Comparison of ENCODE assay signal across 26 cellular contexts in genomic region chr9:114494776-114495569, GRCh38. TPM values are rescaled to one million over a fixed set of nuclear protein-coding genes. Genes with fewer than 3 reads are reported as not detected.
A peak's percentile ranks its signal among the peaks of the same experiment; 100 is the strongest.
DNase-seq lines count a peak whose midpoint lies in the region; ATAC-seq and TF ChIP-seq lines count a peak whose summit lies in the region.
"Had no signal": no experiment of that assay in that cellular context is flagged by ENCODE, and none has a peak within 500 bp of the region (broad histone marks: within the 10 kb centered on the region; RNA-seq: fewer than 3 reads in every experiment).

No MANE protein-coding gene starts in this region.

- ATAC-seq in WTC11 (0 out of 2 replicates have a peak, but pooled peaks have one; percentile 23), left lung (peak; percentile 79), upper lobe of right lung (peak; percentile 77), GM19455 (IDR thresholded peaks at IDR 0.05; ENCODE audit: unreplicated experiment) (no peak)
- ATAC-seq: CD8-positive, alpha-beta T cell; left lobe of liver had no signal

- H3K27me3 ChIP-seq in left lung: peaks cover 0 to 4% of the 10 kb centered on the region in 2 donors
- H3K27me3 ChIP-seq in upper lobe of right lung: no peaks in the 10 kb centered on the region
- H3K27me3 ChIP-seq: right atrium auricular region, stomach, thyroid gland, vagina had no signal

- TF ChIP-seq CTCF in WTC11 (IDR thresholded peaks at IDR 0.05) (no peak), left lung (IDR thresholded peaks at IDR 0.05) (no peak), upper lobe of right lung (IDR thresholded peaks at IDR 0.05) (no peak)

- intact Hi-C loops in left lung (cut with DNase I) (no loop called here), upper lobe of right lung (cut with DNase I) (loop anchor here (10.0 kb wide), 1 partner anchor 160 kb away; the partner anchor contains the start of gene TEX53)

- H3K36me3 ChIP-seq in left lung (no peaks in the 10 kb centered on the region), upper lobe of right lung (no peaks in the 10 kb centered on the region)
- H3K36me3 ChIP-seq: right atrium auricular region, stomach, thyroid gland, vagina had no signal

- H3K9me3 ChIP-seq in left lung: no peaks in the 10 kb centered on the region
- H3K9me3 ChIP-seq in upper lobe of right lung: no peaks in the 10 kb centered on the region
- H3K9me3 ChIP-seq: right atrium auricular region, stomach, thyroid gland, vagina had no signal

- H3K4me3 ChIP-seq in left lung (no peak overlapping the region), upper lobe of right lung (no peak overlapping the region)
- H3K4me3 ChIP-seq: right atrium auricular region, SK-N-MC, smooth muscle cell, stomach, thyroid gland, vagina had no signal

- peak overlapping the region; percentile 10 for H3K27ac Mint-ChIP-seq in activated naive CD4-positive, alpha-beta T cell treated with anti-CD3 and anti-CD28 coated beads, Interleukin-2, amount 50 U/mL, for 24 hours
- no peak overlapping the region for H3K27ac Mint-ChIP-seq in WTC11
- no peak overlapping the region for H3K27ac Mint-ChIP-seq in T-helper 2 cell treated with Interferon-gamma antibody and Interleukin-4, amounts not matched to agents 5 μg/mL and 100 μg/mL, for 36 hours
- H3K27ac Mint-ChIP-seq: activated CD4-positive, alpha-beta memory T cell treated with anti-CD3 and anti-CD28 coated beads for 36 hours; activated naive CD8-positive, alpha-beta T cell; CD8-positive, alpha-beta T cell; dendritic cell treated with granulocyte-macrophage colony-stimulating factor and Interleukin-4, amounts not matched to agents 40 ng/mL and 50 ng/mL, for 4 days had no signal

- no peaks in the 10 kb centered on the region for H3K27me3 Mint-ChIP-seq in activated naive CD4-positive, alpha-beta T cell treated with anti-CD3 and anti-CD28 coated beads, Interleukin-2, amount 50 U/mL, for 24 hours
- H3K27me3 Mint-ChIP-seq in WTC11 (ENCODE audit: low read depth): no peaks in the 10 kb centered on the region
- H3K27me3 Mint-ChIP-seq in T-helper 2 cell treated with Interferon-gamma antibody and Interleukin-4, amounts not matched to agents 5 μg/mL and 100 μg/mL, for 36 hours (ENCODE audit: low read depth): peaks cover 17% of the 10 kb centered on the region
- H3K27me3 Mint-ChIP-seq: activated naive CD8-positive, alpha-beta T cell had no signal

- CTCF ChIA-PET in WTC11 (lab: Charles Lee): interaction anchor here (1.0 to 1.8 kb wide), 3 partner anchors 9 to 159 kb away, joined by 3 to 7 read pairs (median 6); no protein-coding TSS in a partner anchor

- H3K27ac ChIP-seq in left lung (no peak overlapping the region), upper lobe of right lung (no peak overlapping the region)
- H3K27ac ChIP-seq: right atrium auricular region, SK-N-MC, stomach, thyroid gland, vagina had no signal

- no peak overlapping the region for H3K4me3 Mint-ChIP-seq in activated naive CD4-positive, alpha-beta T cell treated with anti-CD3 and anti-CD28 coated beads, Interleukin-2, amount 50 U/mL, for 24 hours
- H3K4me3 Mint-ChIP-seq in WTC11: no peak overlapping the region
- H3K4me3 Mint-ChIP-seq in T-helper 2 cell treated with Interferon-gamma antibody and Interleukin-4, amounts not matched to agents 5 μg/mL and 100 μg/mL, for 36 hours: no peak overlapping the region
- H3K4me3 Mint-ChIP-seq: activated CD4-positive, alpha-beta memory T cell treated with anti-CD3 and anti-CD28 coated beads for 36 hours; activated naive CD8-positive, alpha-beta T cell; CD8-positive, alpha-beta T cell; dendritic cell treated with granulocyte-macrophage colony-stimulating factor and Interleukin-4, amounts not matched to agents 40 ng/mL and 50 ng/mL, for 4 days had no signal

- H3K4me1 Mint-ChIP-seq in activated naive CD4-positive, alpha-beta T cell treated with anti-CD3 and anti-CD28 coated beads, Interleukin-2, amount 50 U/mL, for 24 hours: peaks cover 15% of the 10 kb centered on the region
- peaks cover 12% of the 10 kb centered on the region for H3K4me1 Mint-ChIP-seq in WTC11
- H3K4me1 Mint-ChIP-seq in T-helper 2 cell treated with Interferon-gamma antibody and Interleukin-4, amounts not matched to agents 5 μg/mL and 100 μg/mL, for 36 hours (ENCODE audit: low read depth): peaks cover 4% of the 10 kb centered on the region

- DNase-seq in activated naive CD4-positive, alpha-beta T cell treated with anti-CD3 and anti-CD28 coated beads, Interleukin-2, amount 50 U/mL, for 16 hours: no peak
- no peak for DNase-seq in WTC11 (ENCODE audit: low spot score)
- DNase-seq in left lung: peak in 1 of 2 donors; percentile 30
- DNase-seq in upper lobe of right lung: no peak
- DNase-seq in activated T-cell treated with anti-CD3 and anti-CD28 coated beads, Interleukin-2, amount 50 U/mL, for 1 hour: no peak
- no peak for DNase-seq in T-helper 2 cell treated with Interferon-gamma antibody and Interleukin-4, amounts not matched to agents 5 μg/mL and 100 μg/mL, for 36 hours (ENCODE audit: low spot score)
- DNase-seq: activated CD4-positive, alpha-beta memory T cell treated with anti-CD3 and anti-CD28 coated beads for 36 hours; activated CD4-positive, CD25-positive, alpha-beta regulatory T cell treated with anti-CD3 and anti-CD28 coated beads, Interleukin-2, amount 50 U/mL, for 72 hours; activated CD8-positive, alpha-beta memory T cell treated with anti-CD3 and anti-CD28 coated beads, Interleukin-2, amount 50 U/mL, for 48 hours; CD8-positive, alpha-beta T cell; erythroblast; MV-4-11; NCI-H446 treated with DMSO at 0.1 percent for 48 hours; stimulated activated CD4-positive, alpha-beta T cell treated with anti-CD3 and anti-CD28 coated beads, Interleukin-1b, Interleukin-23, amount 100 ng/mL, for 48 hours; stomach; T-helper 2 cell; thyroid gland had no signal

- no peaks in the 10 kb centered on the region for H3K36me3 Mint-ChIP-seq in activated naive CD4-positive, alpha-beta T cell treated with anti-CD3 and anti-CD28 coated beads, Interleukin-2, amount 50 U/mL, for 24 hours
- H3K36me3 Mint-ChIP-seq in WTC11: no peaks in the 10 kb centered on the region
- H3K36me3 Mint-ChIP-seq in T-helper 2 cell treated with Interferon-gamma antibody and Interleukin-4, amounts not matched to agents 5 μg/mL and 100 μg/mL, for 36 hours (ENCODE audit: low read depth): no peaks in the 10 kb centered on the region
- H3K36me3 Mint-ChIP-seq: activated CD4-positive, alpha-beta memory T cell treated with anti-CD3 and anti-CD28 coated beads for 36 hours; CD8-positive, alpha-beta T cell had no signal

- no peaks in the 10 kb centered on the region for H3K9me3 Mint-ChIP-seq in activated naive CD4-positive, alpha-beta T cell treated with anti-CD3 and anti-CD28 coated beads, Interleukin-2, amount 50 U/mL, for 24 hours
- H3K9me3 Mint-ChIP-seq in WTC11: no peaks in the 10 kb centered on the region
- no peaks in the 10 kb centered on the region for H3K9me3 Mint-ChIP-seq in T-helper 2 cell treated with Interferon-gamma antibody and Interleukin-4, amounts not matched to agents 5 μg/mL and 100 μg/mL, for 36 hours
- H3K9me3 Mint-ChIP-seq: activated CD4-positive, alpha-beta memory T cell treated with anti-CD3 and anti-CD28 coated beads for 36 hours; CD8-positive, alpha-beta T cell; dendritic cell treated with granulocyte-macrophage colony-stimulating factor and Interleukin-4, amounts not matched to agents 40 ng/mL and 50 ng/mL, for 4 days had no signal

- POLR2A ChIA-PET in WTC11 (lab: Charles Lee): no interaction called here

- H3K4me1 ChIP-seq in left lung (no peaks in the 10 kb centered on the region), upper lobe of right lung (peaks cover 5% of the 10 kb centered on the region)
- H3K4me1 ChIP-seq: right atrium auricular region, vagina had no signal

TF ChIP-seq in WTC11, 78 proteins besides CTCF, POLR2A, EP300 and RAD21:
- TF ChIP-seq PRDM15 (CRISPR knock-in tag; IDR thresholded peaks at IDR 0.05) (peak; percentile 80), MAX (CRISPR knock-in tag; IDR thresholded peaks at IDR 0.05) (no peak)

RNA-seq across cellular contexts. Expression of gene WHRN, which starts 10.3 kb away (rescaled TPM):
- total RNA-seq in WTC11 (2021) (20.6 to 24.3 TPM (median 23.3 TPM) in 3 replicates), left lung (1 to 10 TPM; 5.1 to 6.8 TPM), upper lobe of right lung (3.1 TPM)
